In the genomic region with DNA sequence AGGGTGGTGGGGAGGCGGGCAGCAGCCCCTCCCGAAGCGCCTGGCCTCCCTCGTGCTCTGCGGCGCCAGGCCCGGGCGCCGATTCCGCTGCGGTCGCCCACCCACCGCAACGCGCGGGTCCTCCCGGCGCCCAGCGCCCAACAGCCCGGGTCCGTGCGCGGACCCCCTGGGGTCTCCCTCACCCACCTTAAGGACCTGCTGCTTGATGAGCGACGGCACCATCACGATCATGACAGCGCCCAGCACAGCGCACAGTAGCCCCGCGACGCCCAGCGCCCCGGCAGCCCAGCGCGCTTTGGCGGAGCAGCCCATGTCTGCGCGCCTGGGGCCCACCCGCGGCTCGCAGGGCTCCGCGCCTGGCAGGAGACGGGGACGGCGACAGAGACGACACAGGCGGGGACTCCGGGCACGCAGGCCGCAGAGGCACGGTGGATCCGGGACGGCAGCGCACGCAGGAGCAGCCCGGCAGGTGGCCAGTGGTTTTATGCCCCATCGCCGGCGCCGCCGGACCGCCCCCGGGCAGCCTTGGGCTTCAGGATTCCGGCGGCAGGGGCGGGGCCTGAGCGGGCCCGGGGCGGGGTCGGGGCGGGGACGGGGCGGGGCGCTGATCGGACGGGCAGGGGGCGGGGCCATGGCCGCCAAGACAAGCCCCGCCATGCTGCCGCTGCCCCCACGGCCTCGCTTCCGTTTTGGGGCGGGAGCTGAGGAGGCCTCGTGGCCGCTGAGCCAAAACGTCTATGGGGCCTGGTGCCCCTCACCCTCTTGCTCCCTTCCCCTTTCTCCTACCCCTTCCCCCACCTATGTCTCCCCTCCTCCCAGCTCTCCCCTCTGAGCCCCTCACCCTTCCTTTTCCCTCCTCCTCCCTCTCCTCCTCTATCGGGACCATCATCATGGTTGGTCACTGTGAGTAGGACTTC, we compare ENCODE assay signal across 8 cellular contexts. TPM values are rescaled to one million over a fixed set of nuclear protein-coding genes. Genes with fewer than 3 reads are reported as not detected.
A peak's percentile ranks its signal among the peaks of the same experiment; 100 is the strongest.
DNase-seq lines count a peak whose midpoint lies in the region; ATAC-seq and TF ChIP-seq lines count a peak whose summit lies in the region.

Gene SCARB1 (minus strand): TSS at position 456 of the 917 bp plus-strand sequence. CDS start 144 bp downstream, at position 312.

- peaks cover 2% of the 10 kb centered on the region for H3K36me3 Mint-ChIP-seq in activated CD4-positive, alpha-beta T cell treated with anti-CD3 and anti-CD28 coated beads, Interleukin-2, amount 10 ng/mL, durations not matched to agents 24 days and 14 days (ENCODE audit: low read depth)

- H3K36me3 ChIP-seq in left lung, result no peaks in the 10 kb centered on the region

- H3K4me1 Mint-ChIP-seq in activated CD4-positive, alpha-beta T cell treated with anti-CD3 and anti-CD28 coated beads, Interleukin-2, amount 10 ng/mL, durations not matched to agents 24 days and 14 days, result peaks cover 18% of the 10 kb centered on the region

- ATAC-seq in GM19025 (IDR thresholded peaks at IDR 0.05; ENCODE audit: low read depth, unreplicated experiment) (peak; percentile 68), HG03196 (IDR thresholded peaks at IDR 0.05; ENCODE audit: unreplicated experiment) (peak; percentile 78), left lung (peak; percentile 94)

- H3K27me3 Mint-ChIP-seq in activated CD4-positive, alpha-beta T cell treated with anti-CD3 and anti-CD28 coated beads, Interleukin-2, amount 10 ng/mL, durations not matched to agents 24 days and 14 days, result peaks cover 7% of the 10 kb centered on the region

- intact Hi-C loops in activated CD4-positive, alpha-beta T cell treated with anti-CD3 and anti-CD28 coated beads, Interleukin-2, amount 10 ng/mL, durations not matched to agents 24 days and 14 days (cut with micrococcal nuclease), result loop anchor here (5.0 to 10.0 kb wide), 3 partner anchors 34 to 296 kb away; partner anchors contain the start of gene NCOR2
- intact Hi-C loops in left lung (cut with DNase I), result no loop called here

- H3K4me3 Mint-ChIP-seq in activated CD4-positive, alpha-beta T cell treated with anti-CD3 and anti-CD28 coated beads, Interleukin-2, amount 10 ng/mL, durations not matched to agents 24 days and 14 days, result peak within 1 kb of the TSS; percentile 84

- peak within 1 kb of the TSS; percentile 65 for H3K4me3 ChIP-seq in AG10803 (ENCODE audit: low read length)
- H3K4me3 ChIP-seq in left lung, result peak within 1 kb of the TSS; percentile 58 to 84

- H3K9me3 Mint-ChIP-seq in activated CD4-positive, alpha-beta T cell treated with anti-CD3 and anti-CD28 coated beads, Interleukin-2, amount 10 ng/mL, durations not matched to agents 24 days and 14 days, result no peaks in the 10 kb centered on the region

- peaks cover 0 to 53% of the 10 kb centered on the region in 2 donors for H3K4me1 ChIP-seq in left lung

- H3K9me3 ChIP-seq in left lung, result no peaks in the 10 kb centered on the region

- peak within 1 kb of the TSS in 1 of 2 donors; percentile 66 for H3K27ac ChIP-seq in left lung

- DNase-seq in AG10803 (ENCODE audit: low read depth) (peak; percentile 69), NCI-H510A (lab: John Stamatoyannopoulos, UW) (peak; percentile 89), cortex of kidney (lab: John Stamatoyannopoulos, UW) (peak; percentile 11), left lung (peak; percentile 85 to 96)
- DNase-seq in activated CD4-positive, alpha-beta T cell treated with anti-CD3 and anti-CD28 coated beads, Interleukin-2, amount 10 ng/mL, durations not matched to agents 24 days and 14 days, result peak; percentile 92
- peak; percentile 64 to 80 for DNase-seq in stimulated activated CD4-positive, alpha-beta T cell treated with anti-CD3 and anti-CD28 coated beads, Interleukin-2, amount 100 ng/mL, for 48 hours

- H3K27me3 ChIP-seq in left lung, result peaks cover 0 to 10% of the 10 kb centered on the region in 2 donors

- TF ChIP-seq CTCF in AG10803 (conservative IDR thresholded peaks at IDR 0.05; ENCODE audit: low read length) (no peak), left lung (IDR thresholded peaks at IDR 0.05) (no peak)

- H3K27ac Mint-ChIP-seq in activated CD4-positive, alpha-beta T cell treated with anti-CD3 and anti-CD28 coated beads, Interleukin-2, amount 10 ng/mL, durations not matched to agents 24 days and 14 days, result peak within 1 kb of the TSS; percentile 95

RNA-seq across cellular contexts. Expression of gene SCARB1, which starts in this region (rescaled TPM):
- 23.8 and 25.6 TPM in 2 replicates for total RNA-seq in activated CD4-positive, alpha-beta T cell treated with anti-CD3 and anti-CD28 coated beads, Interleukin-2, amount 10 ng/mL, durations not matched to agents 24 days and 14 days
- 10 to 100 TPM; 23.5 to 36.5 TPM for total RNA-seq in left lung

Comparison
In these comparisons a context has a peak if more than half of its experiments do, and no peak if none do; other contexts are left out.
1. DNase-seq: peak in every context shown above with its lines; median percentile 92 in activated CD4-positive, alpha-beta T cell treated with anti-CD3 and anti-CD28 coated beads, Interleukin-2, amount 10 ng/mL, durations not matched to agents 24 days and 14 days; 90 in left lung; 89 in NCI-H510A; 72 in stimulated activated CD4-positive, alpha-beta T cell treated with anti-CD3 and anti-CD28 coated beads, Interleukin-2, amount 100 ng/mL, for 48 hours; 69 in AG10803; 11 in cortex of kidney.